Comparison of ENCODE assay signal across 8 cellular contexts in the genomic region with DNA sequence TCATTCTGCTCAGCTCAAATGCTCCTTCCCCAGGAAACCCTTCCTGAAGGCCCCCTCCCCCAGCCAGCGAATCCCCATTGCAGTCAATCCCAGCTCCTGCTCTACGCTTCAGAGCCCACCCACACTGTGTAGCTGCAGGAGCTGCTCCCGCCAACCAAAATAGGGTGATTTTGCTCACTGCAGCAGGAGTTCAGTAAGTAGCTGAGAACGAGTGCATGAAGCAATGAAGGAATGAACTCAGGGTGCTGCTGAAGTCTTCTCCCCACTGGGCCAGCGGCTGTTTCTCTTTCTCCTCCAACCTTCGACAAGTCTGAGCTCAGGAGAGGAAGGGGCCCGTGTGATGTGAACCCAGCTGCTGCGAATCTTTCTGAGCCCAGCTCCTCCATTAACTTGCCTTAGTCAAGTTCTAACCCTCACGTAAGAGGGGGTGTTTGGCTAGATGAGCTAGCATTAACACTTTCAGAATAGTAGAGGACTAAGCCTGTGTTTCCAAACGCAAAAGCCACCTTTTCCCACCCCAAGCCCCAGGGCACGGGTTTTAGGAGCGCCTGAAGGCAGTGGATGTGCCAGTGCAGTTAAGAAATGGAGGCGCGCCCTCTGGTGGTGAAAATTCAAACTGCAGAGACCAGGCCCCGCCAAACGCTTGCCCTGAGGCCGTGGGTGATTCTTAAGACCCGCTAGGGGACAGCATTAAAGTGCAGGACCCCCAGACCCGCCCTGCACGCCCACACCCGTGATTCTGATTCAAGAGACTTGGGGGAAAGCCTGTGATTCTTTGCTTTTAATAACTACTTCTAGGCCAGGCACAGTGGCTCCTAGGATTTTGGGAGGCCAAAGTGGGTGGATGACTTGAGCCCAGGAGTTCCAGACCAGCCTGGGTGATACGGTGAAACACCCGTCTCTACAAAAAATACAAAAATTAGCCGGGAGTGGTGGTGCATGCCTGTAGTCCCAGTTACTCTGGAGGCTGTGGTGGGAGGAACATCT. TPM values are rescaled to one million over a fixed set of nuclear protein-coding genes. Genes with fewer than 3 reads are reported as not detected.
DNase-seq lines count a peak whose midpoint lies in the region; ATAC-seq and TF ChIP-seq lines count a peak whose summit lies in the region.

No MANE protein-coding gene starts in this region.

- DNase-seq in Right ventricle myocardium inferior (ENCODE audit: missing footprints) (peak; percentile 78), cardiac septum (ENCODE audit: low spot score) (no peak), T-helper 9 cell (peak; percentile 42), MCF 10A (ENCODE audit: unreplicated experiment) (peak; percentile 65), kidney glomerular epithelial cell (lab: John Stamatoyannopoulos, UW) (peak; percentile 24), H4 (ENCODE audit: low spot score) (no peak)
- peak; percentile 41 for DNase-seq in Jurkat, Clone E6-1 (ENCODE audit: low read depth, low spot score)
- DNase-seq in stimulated activated CD4-positive, alpha-beta T cell treated with anti-CD3 and anti-CD28 coated beads, Interleukin-4, amount 100 ng/mL, for 1 hour, result peak; percentile 62

- TF ChIP-seq CTCF in MCF 10A (IDR thresholded peaks at IDR 0.05; ENCODE audit: unreplicated experiment), result peak; percentile 93

- no peak overlapping the region for H3K27ac Mint-ChIP-seq in MCF 10A (ENCODE audit: low read depth, unreplicated experiment)

- H3K9me3 Mint-ChIP-seq in MCF 10A (ENCODE audit: unreplicated experiment), result peaks cover 2% of the 10 kb centered on the region

- no peaks in the 10 kb centered on the region for H3K27me3 Mint-ChIP-seq in MCF 10A (ENCODE audit: insufficient read depth, unreplicated experiment)

- H3K4me1 Mint-ChIP-seq in MCF 10A (ENCODE audit: insufficient read depth, unreplicated experiment), result no peaks in the 10 kb centered on the region

- CTCF ChIA-PET in MCF 10A (lab: Yijun Ruan, JAX), result interaction anchor here (0.6 to 4.1 kb wide), 52 partner anchors 9 to 514 kb away, joined by 3 to 37 read pairs (median 4); partner anchors contain the start of gene SERPINA4

- peak; percentile 67 for ATAC-seq in Right ventricle myocardium inferior

- no TSS peak for BruUV-seq in MCF 10A (replicated peaks; lab: Mats Ljungman, UMichigan)

- POLR2A ChIA-PET in MCF 10A (lab: Yijun Ruan, JAX), result interaction anchor here (1.5 kb wide), 1 partner anchor 50 kb away, joined by 3 read pairs; no protein-coding TSS in a partner anchor

- no peak overlapping the region for H3K4me3 ChIP-seq in Jurkat, Clone E6-1 (ENCODE audit: low read length)

- intact Hi-C loops in Right ventricle myocardium inferior (cut with DNase I), result no loop called here
- intact Hi-C loops in cardiac septum (cut with DNase I), result no loop called here
- intact Hi-C loops in MCF 10A (cut with micrococcal nuclease), result loop anchor here (1.0 kb wide), 1 partner anchor 132 kb away; no protein-coding TSS in a partner anchor

- H3K36me3 Mint-ChIP-seq in MCF 10A (ENCODE audit: insufficient read depth, unreplicated experiment), result no peaks in the 10 kb centered on the region

- H3K4me3 Mint-ChIP-seq in MCF 10A (ENCODE audit: unreplicated experiment), result no peak overlapping the region

RNA-seq across cellular contexts. Expression of gene SERPINA4, which starts 11.9 kb away (rescaled TPM):
- total RNA-seq in Right ventricle myocardium inferior, result not detected
- total RNA-seq in cardiac septum, result not detected
- not detected for polyA plus RNA-seq in Jurkat, Clone E6-1 (2012; ENCODE audit: insufficient read depth, insufficient read length)
- not detected in 2 replicates for total RNA-seq in MCF 10A (2022)
- not detected in 2 replicates for total RNA-seq in H4 (2014; rRNA removed; shearing (Covaris generic))

RNA-seq across cellular contexts. Expression of gene SERPINA5, which starts 31.9 kb away (rescaled TPM):
- total RNA-seq in Right ventricle myocardium inferior (4.1 TPM), cardiac septum (1.2 TPM), MCF 10A (2022) (0.35 TPM in 1 of 2 replicates, not detected in the other)
- polyA plus RNA-seq in Jurkat, Clone E6-1 (2012; ENCODE audit: insufficient read depth, insufficient read length), result not detected
- total RNA-seq in H4 (2014; rRNA removed; shearing (Covaris generic)), result 1.6 and 1.7 TPM in 2 replicates

RNA-seq across cellular contexts. Expression of gene SERPINA12, which starts 40.0 kb away (rescaled TPM):
- not detected for total RNA-seq in Right ventricle myocardium inferior
- total RNA-seq in cardiac septum, result not detected
- not detected for polyA plus RNA-seq in Jurkat, Clone E6-1 (2012; ENCODE audit: insufficient read depth, insufficient read length)
- total RNA-seq in MCF 10A (2022), result not detected in 2 replicates
- total RNA-seq in H4 (2014; rRNA removed; shearing (Covaris generic)), result not detected in 2 replicates

Comparison
In these comparisons a context has a peak if more than half of its experiments do, and no peak if none do; other contexts are left out.
1. DNase-seq: peak in Right ventricle myocardium inferior (single experiment), Jurkat, Clone E6-1 (single experiment), T-helper 9 cell (single experiment), MCF 10A (single experiment), kidney glomerular epithelial cell (single experiment) and stimulated activated CD4-positive, alpha-beta T cell treated with anti-CD3 and anti-CD28 coated beads, Interleukin-4, amount 100 ng/mL, for 1 hour (single experiment); none in cardiac septum (single experiment) and H4 (single experiment).